18 cellular contexts compared by ENCODE assay signal in genomic region chr11:2273311-2273710, GRCh38. TPM values are rescaled to one million over a fixed set of nuclear protein-coding genes. Genes with fewer than 3 reads are reported as not detected.
"Had no signal": no experiment of that assay in that cellular context is flagged by ENCODE, and none has a peak within 500 bp of the region (broad histone marks: within the 10 kb centered on the region; RNA-seq: fewer than 3 reads in every experiment).

No MANE protein-coding gene starts in this region.

- H3K36me3 ChIP-seq: colonic mucosa, heart right ventricle, left lung, lower lobe of right lung, thoracic aorta had no signal

- H3K27ac ChIP-seq: colonic mucosa, heart right ventricle, left lung, lower lobe of right lung, psoas muscle, skin epidermis, thoracic aorta had no signal

- DNase-seq: effector CD8-positive, alpha-beta T cell; hypothalamus; left lung; lower lobe of right lung; mesenchymal stem cell; midbrain; stimulated activated CD4-positive, alpha-beta T cell treated with anti-CD3 and anti-CD28 coated beads, Interleukin-4, amount 100 ng/mL, for 4 hours; stimulated activated naive B cell treated with anti-CD40 and anti-IgM and Interleukin-4, amounts not matched to agents 10 μg/mL and 1 μg/mL and 100 μg/mL, for 72 hours; stimulated activated naive CD8-positive, alpha-beta T cell treated with anti-CD3 and anti-CD28 coated beads, Interleukin-15, amount 100 ng/mL, for 72 hours had no signal

- H3K4me3 ChIP-seq: colonic mucosa, heart right ventricle, left lung, lower lobe of right lung, psoas muscle, skin epidermis, thoracic aorta had no signal

- H3K9me3 ChIP-seq: colonic mucosa, heart right ventricle, left lung, lower lobe of right lung, psoas muscle, thoracic aorta had no signal

- H3K4me1 ChIP-seq: colonic mucosa had no signal

- ATAC-seq: heart right ventricle; left lung; lower lobe of right lung; natural killer cell treated with Interleukin-12 subunit alpha and Interleukin-12 subunit beta and Interleukin-15 and Interleukin-18, amount 100 ng/mL, for 72 hours; psoas muscle; sciatic nerve; stimulated activated naive B cell treated with anti-CD40 and anti-IgM and Interleukin-4, amounts not matched to agents 10 μg/mL and 1 μg/mL and 100 μg/mL, for 72 hours; stimulated activated naive CD8-positive, alpha-beta T cell treated with anti-CD3 and anti-CD28 coated beads, Interleukin-15, amount 100 ng/mL, for 72 hours had no signal

RNA-seq across cellular contexts. Expression of gene ASCL2, which starts 2.9 kb away (rescaled TPM):
- total RNA-seq: dermis microvascular lymphatic vessel endothelial cell, fibroblast of lung, psoas muscle had no signal
- polyA plus RNA-seq: fibroblast of lung had no signal

RNA-seq across cellular contexts. Expression of gene C11orf21, which starts 28.4 kb away (rescaled TPM):
- total RNA-seq: dermis microvascular lymphatic vessel endothelial cell had no signal
- polyA plus RNA-seq: fibroblast of lung had no signal

RNA-seq across cellular contexts. Expression of gene TSPAN32, which starts 28.5 kb away (rescaled TPM):
- total RNA-seq: dermis microvascular lymphatic vessel endothelial cell had no signal
- polyA plus RNA-seq: fibroblast of lung had no signal
